Comparison of ENCODE assay signal across 19 cellular contexts in genomic region chr5:9698125-9698848, GRCh38.
DNase-seq lines count a peak whose midpoint lies in the region; ATAC-seq and TF ChIP-seq lines count a peak whose summit lies in the region.
"Had no signal": no experiment of that assay in that cellular context is flagged by ENCODE, and none has a peak within 500 bp of the region (broad histone marks: within the 10 kb centered on the region; RNA-seq: fewer than 3 reads in every experiment).

No MANE protein-coding gene starts in this region.

- peak overlapping the region; percentile 13; the same call in 1 of the 2 replicates for H3K4me3 ChIP-seq in WI38 (ENCODE audit: low read depth, low read length)
- peak overlapping the region; percentile 0 for H3K4me3 ChIP-seq in fibroblast of villous mesenchyme (ENCODE audit: low read depth, low read length)
- H3K4me3 ChIP-seq: lung had no signal

- DNase-seq in AG08395 (ENCODE audit: low spot score) (peak; percentile 67), GM04503 (ENCODE audit: low read depth) (peak; percentile 80), fibroblast of villous mesenchyme (ENCODE audit: low read depth) (peak; percentile 52), glomerular visceral epithelial cell (ENCODE audit: extremely low spot score) (no peak), HK-2 (ENCODE audit: unreplicated experiment) (no peak)
- DNase-seq: activated CD8-positive, alpha-beta memory T cell treated with anti-CD3 and anti-CD28 coated beads for 24 hours; BE2C; dermis blood vessel endothelial cell; islet precursor cell; natural killer cell; NCI-H774; posterior cingulate gyrus; stimulated activated CD4-positive, alpha-beta T cell treated with anti-CD3 and anti-CD28 coated beads, Interleukin-4, amount 100 ng/mL, for 1 hour had no signal

- TF ChIP-seq CTCF in WI38 (IDR thresholded peaks at IDR 0.05; ENCODE audit: low read depth, low read length) (no peak), fibroblast of villous mesenchyme (IDR thresholded peaks at IDR 0.05; ENCODE audit: insufficient read depth, low read depth, low read length) (no peak)

- ATAC-seq in GM18858 (IDR thresholded peaks at IDR 0.05; ENCODE audit: unreplicated experiment) (no peak), GM21786 (IDR thresholded peaks at IDR 0.05; ENCODE audit: unreplicated experiment) (no peak)
- ATAC-seq: activated naive CD4-positive, alpha-beta T cell treated with anti-CD3 and anti-CD28 coated beads, Interleukin-2, amount 50 U/mL, for 72 hours; natural killer cell; Panc1 had no signal

Comparison
In these comparisons a context has a peak if more than half of its experiments do, and no peak if none do; other contexts are left out.
1. DNase-seq: peak in AG08395 (single experiment), GM04503 (single experiment) and fibroblast of villous mesenchyme (single experiment); none in glomerular visceral epithelial cell (single experiment) and HK-2 (single experiment).